Comparison of ENCODE assay signal across 18 cellular contexts in the genomic region with DNA sequence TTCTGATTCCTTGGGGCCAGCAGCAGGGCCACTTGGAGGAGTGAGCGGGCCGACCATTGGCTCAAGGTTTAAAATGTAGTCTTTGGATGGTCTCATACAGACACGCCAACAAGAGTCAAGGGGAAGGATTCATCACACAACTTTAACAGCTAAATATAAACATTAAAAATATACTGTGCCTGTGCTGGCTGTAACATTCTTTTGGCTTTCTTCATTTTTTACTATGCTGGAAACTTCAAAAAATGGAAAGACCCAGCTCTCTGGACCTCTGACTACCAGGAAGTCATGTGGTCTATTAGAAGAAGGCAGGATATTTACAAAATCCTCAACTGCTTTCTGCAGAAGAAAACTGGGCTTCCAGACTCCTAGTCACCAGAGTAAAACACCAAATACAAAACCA. TPM values are rescaled to one million over a fixed set of nuclear protein-coding genes. Genes with fewer than 3 reads are reported as not detected.
DNase-seq lines count a peak whose midpoint lies in the region; ATAC-seq and TF ChIP-seq lines count a peak whose summit lies in the region.
"Had no signal": no experiment of that assay in that cellular context is flagged by ENCODE, and none has a peak within 500 bp of the region (broad histone marks: within the 10 kb centered on the region; RNA-seq: fewer than 3 reads in every experiment).

No MANE protein-coding gene starts in this region.

- no peaks in the 10 kb centered on the region for H3F3A ChIP-seq in GM23338 (replicated peaks; ENCODE audit: low read depth)

- H3K27me3 ChIP-seq in GM23338 (ENCODE audit: insufficient read depth) (no peaks in the 10 kb centered on the region), mesenchymal stem cell (ENCODE audit: control insufficient read depth in 1 of 2, insufficient read depth in 1 of 2, low read length in 2 of 2) (no peaks in the 10 kb centered on the region), stomach (no peaks in the 10 kb centered on the region)
- H3K27me3 ChIP-seq: SJCRH30 had no signal

- TF ChIP-seq CTCF in GM23338 (conservative IDR thresholded peaks at IDR 0.05; ENCODE audit: low read depth in 2 of 2) (no peak), chondrocyte (IDR thresholded peaks at IDR 0.05) (no peak), stomach (IDR thresholded peaks at IDR 0.05) (no peak)

- TF ChIP-seq EP300 in stomach (IDR thresholded peaks at IDR 0.05), result no peak

- H4K20me1 ChIP-seq in GM23338 (replicated peaks; ENCODE audit: insufficient read depth), result no peaks in the 10 kb centered on the region

- H3K9me3 ChIP-seq in mesenchymal stem cell (ENCODE audit: control insufficient read depth, low read length) (no peaks in the 10 kb centered on the region), stomach (no peaks in the 10 kb centered on the region)
- H3K9me3 ChIP-seq: SJCRH30 had no signal

- peak overlapping the region; percentile 48 for H2BK15ac ChIP-seq in mesenchymal stem cell (ENCODE audit: low read depth, poor library complexity, severe bottlenecking)

- H3K9me2 ChIP-seq in GM23338 (ENCODE audit: insufficient read depth), result no peaks in the 10 kb centered on the region

- no peaks in the 10 kb centered on the region for H3K79me2 ChIP-seq in GM23338 (replicated peaks; ENCODE audit: insufficient read depth)

- ATAC-seq in GM23338 (no peak), GM21737 (IDR thresholded peaks at IDR 0.05; ENCODE audit: unreplicated experiment) (no peak)

- H2BK12ac ChIP-seq in mesenchymal stem cell (ENCODE audit: low read length in 2 of 2), result peak overlapping the region in 1 of 2 experiments; percentile 87

- H3K36me3 Mint-ChIP-seq in GM23338 (ENCODE audit: low read depth) (peaks cover 8% of the 10 kb centered on the region; the same call in 1 of the 3 replicates), chondrocyte (ENCODE audit: low read depth) (peaks cover 2% of the 10 kb centered on the region)
- H3K36me3 Mint-ChIP-seq: CD4-positive, alpha-beta memory T cell had no signal

- H3K79me1 ChIP-seq in mesenchymal stem cell (replicated peaks; ENCODE audit: low read length, poor library complexity, severe bottlenecking), result no peaks in the 10 kb centered on the region

- H3K9me3 Mint-ChIP-seq in GM23338 (no peaks in the 10 kb centered on the region), chondrocyte (ENCODE audit: low read depth) (no peaks in the 10 kb centered on the region)
- H3K9me3 Mint-ChIP-seq: CD4-positive, alpha-beta memory T cell had no signal

- H3K4me2 ChIP-seq in GM23338 (no peak overlapping the region), mesenchymal stem cell (ENCODE audit: low read length, poor library complexity, severe bottlenecking) (no peak overlapping the region)

- H3K4me1 Mint-ChIP-seq in GM23338 (peaks cover 20% of the 10 kb centered on the region), chondrocyte (ENCODE audit: low read depth) (peaks cover 24% of the 10 kb centered on the region)

- H3K4ac ChIP-seq in mesenchymal stem cell (ENCODE audit: low read depth in 1 of 2, low read length in 2 of 2), result no peak overlapping the region

- H2AK5ac ChIP-seq in mesenchymal stem cell (ENCODE audit: low read length, severe bottlenecking), result no peak overlapping the region

- H3K14ac ChIP-seq in mesenchymal stem cell (ENCODE audit: low read length in 2 of 2), result no peak overlapping the region

- no CpG with 5 or more reads among the region's 3 CpGs for WGBS in mesenchymal stem cell
- WGBS in stomach, 5 donors, result 75 to 90% (median 89%) methylated on average over 3 of the region's 3 CpGs

- H2AFZ ChIP-seq in GM23338 (peak overlapping the region; percentile 69; the same call in 1 of the 2 replicates), mesenchymal stem cell (ENCODE audit: low read depth, low read length) (no peak overlapping the region)

- no peak overlapping the region for H2BK5ac ChIP-seq in mesenchymal stem cell (ENCODE audit: low read depth, low read length, poor library complexity, severe bottlenecking)

- H2BK120ac ChIP-seq in mesenchymal stem cell (ENCODE audit: low read depth, low read length), result peak overlapping the region; percentile 77

- no peak overlapping the region for H3K4me3 ChIP-seq in GM23338
- no peak overlapping the region for H3K4me3 ChIP-seq in mesenchymal stem cell (ENCODE audit: insufficient read depth in 1 of 2, low read depth in 1 of 2, low read length in 2 of 2)
- no peak overlapping the region for H3K4me3 ChIP-seq in stomach
- H3K4me3 ChIP-seq: SJCRH30 had no signal

- H3K4me1 ChIP-seq in GM23338 (ENCODE audit: insufficient read depth) (peaks cover 19% of the 10 kb centered on the region), mesenchymal stem cell (ENCODE audit: control insufficient read depth, insufficient read depth, low read depth, low read length) (no peaks in the 10 kb centered on the region), stomach (peaks cover 16 to 71% (median 43%) of the 10 kb centered on the region in 4 donors)
- H3K4me1 ChIP-seq: SJCRH30 had no signal

- no peak for TF ChIP-seq POLR2A in stomach (IDR thresholded peaks at IDR 0.05)

- no peak overlapping the region for H4K91ac ChIP-seq in mesenchymal stem cell (ENCODE audit: low read length)

- H3K4me3 Mint-ChIP-seq in GM23338 (no peak overlapping the region), chondrocyte (ENCODE audit: unreplicated experiment) (no peak overlapping the region)
- H3K4me3 Mint-ChIP-seq: B cell had no signal

- intact Hi-C loops in stomach (cut with DNase I; ENCODE audit: low total_unique reads), result no loop called here

- H3K27me3 Mint-ChIP-seq in GM23338 (ENCODE audit: insufficient read depth, low read depth, poor library complexity) (peaks cover 6% of the 10 kb centered on the region), chondrocyte (ENCODE audit: low read depth) (peaks cover 2% of the 10 kb centered on the region)
- H3K27me3 Mint-ChIP-seq: CD4-positive, alpha-beta memory T cell had no signal

- H3K36me3 ChIP-seq in GM23338 (ENCODE audit: insufficient read depth) (no peaks in the 10 kb centered on the region), mesenchymal stem cell (ENCODE audit: control insufficient read depth in 1 of 2, insufficient read depth in 2 of 2, low read depth in 1 of 2, low read length in 2 of 2) (no peaks in the 10 kb centered on the region), stomach (no peaks in the 10 kb centered on the region)
- H3K36me3 ChIP-seq: SJCRH30 had no signal

- H3K23ac ChIP-seq in mesenchymal stem cell (ENCODE audit: low read length in 2 of 2), result peak overlapping the region in 1 of 2 experiments; percentile 71

- no peak for DNase-seq in GM23338 (ENCODE audit: low spot score)
- DNase-seq in chondrocyte (ENCODE audit: low spot score), result no peak
- peak; percentile 63 for DNase-seq in mesenchymal stem cell
- no peak for DNase-seq in stomach
- DNase-seq in epidermal melanocyte (ENCODE audit: insufficient read length, low spot score), result no peak
- DNase-seq in NCI-H187 (lab: John Stamatoyannopoulos, UW), result no peak
- DNase-seq in stimulated activated CD4-positive, alpha-beta T cell treated with anti-CD3 and anti-CD28 coated beads, Interleukin-4, amount 100 ng/mL, for 1 hour, result no peak
- DNase-seq: Calu3; CD4-positive, alpha-beta memory T cell; DMS79; HCEC 1CT; NCI-H187 treated with DMSO at 0.1 percent for 48 hours; NCI-H2171 treated with DMSO at 0.1 percent for 48 hours; NCI-H748 treated with DMSO at 0.1 percent for 48 hours; RPMI8226; SJCRH30 had no signal

- H3K27ac Mint-ChIP-seq in GM23338 (no peak overlapping the region), chondrocyte (ENCODE audit: unreplicated experiment) (peak overlapping the region; percentile 12)
- H3K27ac Mint-ChIP-seq: B cell had no signal

- H3K27ac ChIP-seq in GM23338 (ENCODE audit: low read depth) (no peak overlapping the region), mesenchymal stem cell (ENCODE audit: low read length, poor library complexity, severe bottlenecking) (no peak overlapping the region), stomach (peak overlapping the region in 4 of 5 donors; percentile 24 to 76 (median 42))
- H3K27ac ChIP-seq: SJCRH30 had no signal

- no peak overlapping the region for H3K9ac ChIP-seq in mesenchymal stem cell (ENCODE audit: low read length)

- H3K18ac ChIP-seq in mesenchymal stem cell (ENCODE audit: low read depth in 1 of 2, low read length in 2 of 2), result peak overlapping the region in 1 of 2 experiments; percentile 59

- H4K8ac ChIP-seq in mesenchymal stem cell (ENCODE audit: low read length), result peak overlapping the region; percentile 93

TF ChIP-seq in GM23338, 12 proteins besides CTCF, POLR2A, EP300 and RAD21 (continues in another document):
- TF ChIP-seq ZNF331 (CRISPR knock-in tag; IDR thresholded peaks at IDR 0.05; ENCODE audit: low read depth) (no peak), JUNB (IDR thresholded peaks at IDR 0.05; ENCODE audit: unreplicated experiment) (no peak), EZH2phosphoT487 (IDR thresholded peaks at IDR 0.05; ENCODE audit: unreplicated experiment) (no peak), POLR2AphosphoS5 (IDR thresholded peaks at IDR 0.05; ENCODE audit: low read depth) (no peak), EZH2 (IDR thresholded peaks at IDR 0.05; ENCODE audit: low read depth, unreplicated experiment) (no peak), CREB1 (CRISPR knock-in tag; IDR thresholded peaks at IDR 0.05; ENCODE audit: low read depth) (no peak)

RNA-seq across cellular contexts. Expression of gene KLF3, which starts 49.8 kb away (rescaled TPM):
- 16.5 and 19.2 TPM in 2 replicates for total RNA-seq in GM23338 (2014; rRNA removed; shearing (Covaris generic))
- polyA plus RNA-seq in GM23338 (2016; fragmentation: Nextera tagmentation; extraction: Ambion mirVana) (14.1 and 15.0 TPM in 2 replicates), stomach (10 to 100 TPM; 13.0 to 45.1 (median 13.5) TPM)
- total RNA-seq in chondrocyte (26.4 to 27.6 TPM (median 26.7 TPM) in 3 replicates), stomach (100 to 1,000 TPM in 2 of 5 donors, 10 to 100 TPM in 3; 46.4 to 113 (median 79.1) TPM)
- 35.1 TPM for polyA plus RNA-seq in mesenchymal stem cell (2013, experiment 1 of 2)
- 35.0 TPM for polyA plus RNA-seq in mesenchymal stem cell (2013, experiment 2 of 2)

Comparison
In these comparisons a context has a peak if more than half of its experiments do, and no peak if none do; other contexts are left out.
1. H3K27ac ChIP-seq: peak in stomach (4 of 5); none in GM23338 (single experiment) and mesenchymal stem cell (single experiment).